Comparison of ENCODE assay signal across 8 cellular contexts in the genomic region with DNA sequence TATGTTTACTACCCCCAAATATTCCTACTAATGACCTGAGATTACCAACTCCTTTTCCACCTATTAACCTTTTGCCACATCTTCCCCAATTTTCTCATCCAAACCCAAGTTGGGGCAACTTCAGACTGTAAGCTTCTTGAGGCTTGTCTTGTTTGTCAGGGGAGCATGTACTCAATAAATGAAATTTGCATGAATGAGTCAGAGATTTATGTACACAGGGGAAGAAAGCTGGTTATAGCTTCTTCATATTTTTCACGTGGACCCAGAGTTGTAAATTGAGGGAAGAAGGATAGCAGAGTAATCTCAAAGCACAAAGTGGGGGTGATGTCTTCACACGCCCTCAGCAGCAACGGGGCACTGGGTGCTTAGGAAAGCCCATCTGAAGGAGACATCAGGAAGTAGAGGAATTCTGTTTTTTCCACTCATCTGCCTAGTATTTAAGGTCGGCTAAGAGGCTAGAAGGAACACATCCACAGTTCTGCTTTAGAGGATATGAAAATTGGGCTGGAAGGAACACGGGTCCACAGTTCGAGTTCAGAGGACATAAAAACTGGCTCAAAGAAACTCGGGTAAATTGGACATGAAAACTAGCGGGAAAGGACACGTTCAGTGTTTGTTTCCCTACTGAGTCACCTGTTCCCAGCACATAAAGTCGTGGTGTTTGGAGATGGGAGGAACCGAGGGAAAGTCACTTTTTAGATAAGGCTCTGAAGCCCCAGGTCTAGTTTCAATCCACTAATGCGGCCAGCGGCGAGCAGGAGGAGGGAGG.
A peak's percentile ranks its signal among the peaks of the same experiment; 100 is the strongest.
DNase-seq lines count a peak whose midpoint lies in the region; ATAC-seq and TF ChIP-seq lines count a peak whose summit lies in the region.

No MANE protein-coding gene starts in this region.

- no peak for TF ChIP-seq CTCF in OCI-LY3 (IDR thresholded peaks at IDR 0.05; ENCODE audit: low read depth, low read length)

- H3K27me3 ChIP-seq in OCI-LY3 (ENCODE audit: low read depth, low read length): 0 out of 2 replicates have a peak, but pooled peaks cover 3% of the 10 kb centered on the region
- H3K27me3 ChIP-seq in rectal smooth muscle tissue (ENCODE audit: control insufficient read depth, insufficient read depth, low read length): peaks cover 3% of the 10 kb centered on the region

- H3K27ac ChIP-seq in OCI-LY3 (ENCODE audit: low read length) (no peak overlapping the region), epithelial cell of prostate (peak overlapping the region; percentile 27), rectal smooth muscle tissue (ENCODE audit: low read depth, low read length) (no peak overlapping the region)

- H3K9me3 ChIP-seq in OCI-LY3 (ENCODE audit: insufficient read depth, low read length): no peaks in the 10 kb centered on the region

- H3K4me1 ChIP-seq in OCI-LY3 (ENCODE audit: low read length) (peaks cover 6% of the 10 kb centered on the region), rectal smooth muscle tissue (ENCODE audit: control insufficient read depth, insufficient read depth, low read length) (no peaks in the 10 kb centered on the region)

- H3K9ac ChIP-seq in OCI-LY3 (ENCODE audit: low read length): peak overlapping the region; percentile 41
- no peak overlapping the region for H3K9ac ChIP-seq in rectal smooth muscle tissue (ENCODE audit: low read length)

- H3K36me3 ChIP-seq in OCI-LY3 (replicated peaks; ENCODE audit: low read depth, low read length) (no peaks in the 10 kb centered on the region), rectal smooth muscle tissue (ENCODE audit: control insufficient read depth, insufficient read depth, low read length) (no peaks in the 10 kb centered on the region)

- H3K79me2 ChIP-seq in OCI-LY3 (ENCODE audit: low read length): no peaks in the 10 kb centered on the region

- H3K4me3 ChIP-seq in OCI-LY3 (ENCODE audit: low read length) (peak overlapping the region; percentile 73), rectal smooth muscle tissue (ENCODE audit: low read length) (peak overlapping the region; percentile 76)

- H4K20me1 ChIP-seq in OCI-LY3 (ENCODE audit: insufficient read depth, low read length): no peaks in the 10 kb centered on the region

- no peak overlapping the region for H2AFZ ChIP-seq in OCI-LY3 (ENCODE audit: low read depth, low read length)

- DNase-seq in epithelial cell of prostate (ENCODE audit: low read depth, low spot score) (no peak), C1 segment of cervical spinal cord (lab: John Stamatoyannopoulos, UW) (no peak), NCI-H187 (lab: John Stamatoyannopoulos, UW) (no peak), medulla oblongata (ENCODE audit: extremely low spot score) (no peak)
- DNase-seq in activated CD8-positive, alpha-beta memory T cell treated with anti-CD3 and anti-CD28 coated beads for 24 hours: no peak

- ATAC-seq in GM19463 (IDR thresholded peaks at IDR 0.05; ENCODE audit: unreplicated experiment): peak; percentile 3

- peak overlapping the region; percentile 82 for H3K4me2 ChIP-seq in OCI-LY3 (ENCODE audit: low read length)
